23 cellular contexts compared by ENCODE assay signal in genomic region chr20:56676001-56676400, GRCh38. TPM values are rescaled to one million over a fixed set of nuclear protein-coding genes. Genes with fewer than 3 reads are reported as not detected.
"Had no signal": no experiment of that assay in that cellular context is flagged by ENCODE, and none has a peak within 500 bp of the region (broad histone marks: within the 10 kb centered on the region; RNA-seq: fewer than 3 reads in every experiment).

No MANE protein-coding gene starts in this region.

- H3K36me3 ChIP-seq: left ventricle myocardium inferior, lower lobe of right lung, right lobe of liver, suprapubic skin, thyroid gland had no signal

- H3K4me1 Mint-ChIP-seq: stimulated activated effector memory CD8-positive, alpha-beta T cell treated with anti-CD3 and anti-CD28 coated beads, Interleukin-12 subunit alpha, Interleukin-12 subunit beta, amount 100 ng/mL, for 72 hours had no signal

- H3K9me3 ChIP-seq: left ventricle myocardium inferior, lower lobe of right lung, psoas muscle, right lobe of liver, suprapubic skin, thyroid gland had no signal

- H3K27ac ChIP-seq: hepatocyte, left ventricle myocardium inferior, lower lobe of right lung, parathyroid adenoma, psoas muscle, right lobe of liver, suprapubic skin, thyroid gland had no signal

- H3K27me3 Mint-ChIP-seq: type B pancreatic cell had no signal

- H3K27me3 ChIP-seq: hepatocyte, right lobe of liver, suprapubic skin, thyroid gland had no signal

- DNase-seq: effector CD8-positive, alpha-beta T cell; foreskin melanocyte; head of caudate nucleus; kidney; left cardiac atrium; left ventricle myocardium inferior; lower lobe of right lung; mesenchymal stem cell; midbrain; psoas muscle; retina; right lobe of liver; stimulated activated CD4-positive, alpha-beta T cell treated with anti-CD3 and anti-CD28 coated beads, Interleukin-4, amount 100 ng/mL, for 1 hour; stimulated activated CD8-positive, alpha-beta memory T cell treated with anti-CD3 and anti-CD28 coated beads, Interleukin-4, amount 100 ng/mL, for 48 hours; stimulated activated naive CD8-positive, alpha-beta T cell treated with anti-CD3 and anti-CD28 coated beads, Interleukin-15, Interleukin-2, amounts not matched to agents 100 U/mL and 50 U/mL, for 24 hours; thyroid gland had no signal

- H3K36me3 Mint-ChIP-seq: natural killer cell treated with Interleukin-12 subunit alpha and Interleukin-12 subunit beta and Interleukin-15 and Interleukin-18, amount 100 ng/mL, for 72 hours; stimulated activated effector memory CD8-positive, alpha-beta T cell treated with anti-CD3 and anti-CD28 coated beads, Interleukin-12 subunit alpha, Interleukin-12 subunit beta, amount 100 ng/mL, for 72 hours; type B pancreatic cell had no signal

- H3K4me1 ChIP-seq: left ventricle myocardium inferior, lower lobe of right lung, parathyroid adenoma, psoas muscle, right lobe of liver, suprapubic skin, thyroid gland had no signal

- H3K9me3 Mint-ChIP-seq: natural killer cell treated with Interleukin-12 subunit alpha and Interleukin-12 subunit beta and Interleukin-15 and Interleukin-18, amount 100 ng/mL, for 72 hours; stimulated activated effector memory CD8-positive, alpha-beta T cell treated with anti-CD3 and anti-CD28 coated beads, Interleukin-12 subunit alpha, Interleukin-12 subunit beta, amount 100 ng/mL, for 72 hours; type B pancreatic cell had no signal

- H3K27ac Mint-ChIP-seq: natural killer cell treated with Interleukin-12 subunit alpha and Interleukin-12 subunit beta and Interleukin-15 and Interleukin-18, amount 100 ng/mL, for 72 hours; stimulated activated effector memory CD8-positive, alpha-beta T cell treated with anti-CD3 and anti-CD28 coated beads, Interleukin-12 subunit alpha, Interleukin-12 subunit beta, amount 100 ng/mL, for 72 hours; type B pancreatic cell had no signal

- ATAC-seq: left cardiac atrium; lower lobe of right lung; psoas muscle; right lobe of liver; stimulated activated effector memory CD8-positive, alpha-beta T cell treated with anti-CD3 and anti-CD28 coated beads, Interleukin-12 subunit alpha, Interleukin-12 subunit beta, amount 100 ng/mL, for 72 hours; stimulated activated naive CD8-positive, alpha-beta T cell treated with anti-CD3 and anti-CD28 coated beads, Interleukin-15, Interleukin-2, amounts not matched to agents 100 U/mL and 50 U/mL, for 24 hours had no signal

- H3K4me3 Mint-ChIP-seq: natural killer cell treated with Interleukin-12 subunit alpha and Interleukin-12 subunit beta and Interleukin-15 and Interleukin-18, amount 100 ng/mL, for 72 hours; stimulated activated effector memory CD8-positive, alpha-beta T cell treated with anti-CD3 and anti-CD28 coated beads, Interleukin-12 subunit alpha, Interleukin-12 subunit beta, amount 100 ng/mL, for 72 hours; type B pancreatic cell had no signal

- H3K4me3 ChIP-seq: hepatocyte, left ventricle myocardium inferior, lower lobe of right lung, psoas muscle, right lobe of liver, suprapubic skin, thyroid gland had no signal

RNA-seq across cellular contexts. Expression of gene TFAP2C, which starts 46.9 kb away (rescaled TPM):
- total RNA-seq: dermis microvascular lymphatic vessel endothelial cell; natural killer cell treated with Interleukin-12 subunit alpha and Interleukin-12 subunit beta and Interleukin-15 and Interleukin-18, amount 100 ng/mL, for 72 hours; psoas muscle; right lobe of liver had no signal
